1 cellular context compared by ENCODE assay signal in the genomic region with DNA sequence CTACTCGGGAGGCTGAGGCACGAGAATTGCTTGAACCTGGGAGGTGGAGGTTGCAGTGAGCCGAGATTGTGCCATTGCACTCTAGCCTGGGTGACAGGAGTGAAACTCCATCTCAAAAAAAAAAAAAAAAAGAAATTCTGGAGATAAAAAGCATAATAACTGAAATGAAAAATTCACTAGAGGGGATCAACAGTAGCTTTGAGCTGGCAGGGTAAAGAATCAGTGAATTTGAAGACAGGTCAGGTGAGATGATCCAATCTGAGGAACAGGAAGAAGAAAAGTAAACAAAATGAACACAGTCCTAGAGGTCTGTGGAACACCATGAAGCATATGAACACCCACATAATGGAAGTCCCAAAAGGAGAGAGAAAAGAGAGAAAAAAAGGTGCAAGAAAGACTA.
TF ChIP-seq lines count a peak whose summit lies in the region.

No MANE protein-coding gene starts in this region.

TF ChIP-seq in HepG2, 621 proteins besides CTCF, POLR2A, EP300 and RAD21:
- no peak for TF ChIP-seq MBD4 (IDR thresholded peaks at IDR 0.05; ENCODE audit: borderline replicate concordance, low read length)
- no peak for TF ChIP-seq BCLAF1 (IDR thresholded peaks at IDR 0.05)
- TF ChIP-seq ZNF160 (CRISPR knock-in tag; IDR thresholded peaks at IDR 0.05), result peak; percentile 79; the same call in 1 of the 2 replicates
- no peak for TF ChIP-seq SIN3B (IDR thresholded peaks at IDR 0.05; ENCODE audit: low read length)
- TF ChIP-seq IKZF4 (CRISPR knock-in tag; IDR thresholded peaks at IDR 0.05; ENCODE audit: borderline replicate concordance, low read depth, not compliant biosample characterization), result no peak
- TF ChIP-seq ZBTB33 (CRISPR knock-in tag; IDR thresholded peaks at IDR 0.05), result no peak
- no peak for TF ChIP-seq ZNF550 (CRISPR knock-in tag; IDR thresholded peaks at IDR 0.05; ENCODE audit: borderline replicate concordance)
